ENCODE assay signal across 9 cellular contexts in genomic region chr4:164536829-164537228, GRCh38.
DNase-seq lines count a peak whose midpoint lies in the region; ATAC-seq and TF ChIP-seq lines count a peak whose summit lies in the region.
"Had no signal": no experiment of that assay in that cellular context is flagged by ENCODE, and none has a peak within 500 bp of the region (broad histone marks: within the 10 kb centered on the region; RNA-seq: fewer than 3 reads in every experiment).

No MANE protein-coding gene starts in this region.

- ATAC-seq in upper lobe of right lung = peak; percentile 69
- ATAC-seq: heart left ventricle, T-cell had no signal

- no peaks in the 10 kb centered on the region for H3K36me3 ChIP-seq in ascending aorta
- H3K36me3 ChIP-seq in upper lobe of right lung = no peaks in the 10 kb centered on the region
- H3K36me3 ChIP-seq: heart left ventricle had no signal

- no peak for TF ChIP-seq CTCF in ascending aorta (IDR thresholded peaks at IDR 0.05)
- TF ChIP-seq CTCF in upper lobe of right lung (IDR thresholded peaks at IDR 0.05) = no peak

- no peak overlapping the region for H3K27ac ChIP-seq in ascending aorta
- H3K27ac ChIP-seq in upper lobe of right lung = no peak overlapping the region
- H3K27ac ChIP-seq: heart left ventricle had no signal

- H3K27me3 ChIP-seq in ascending aorta (no peaks in the 10 kb centered on the region), upper lobe of right lung (no peaks in the 10 kb centered on the region)
- H3K27me3 ChIP-seq: heart left ventricle had no signal

- no peak overlapping the region for H3K4me3 ChIP-seq in ascending aorta
- H3K4me3 ChIP-seq in upper lobe of right lung = no peak overlapping the region
- H3K4me3 ChIP-seq: heart left ventricle had no signal

- H3K9me3 ChIP-seq in ascending aorta = peaks cover 0 to 6% of the 10 kb centered on the region in 2 donors
- H3K9me3 ChIP-seq in upper lobe of right lung = no peaks in the 10 kb centered on the region

- DNase-seq in HS-27A (ENCODE audit: low read depth) (peak; percentile 3), ascending aorta (ENCODE audit: low spot score in 2 of 2) (peak; percentile 19 to 74), left kidney (ENCODE audit: low read depth, low spot score) (peak; percentile 2), upper lobe of right lung (no peak), dermis blood vessel endothelial cell (no peak), NCI-H446 (lab: John Stamatoyannopoulos, UW) (no peak)
- DNase-seq in stimulated activated CD4-positive, alpha-beta T cell treated with anti-CD3 and anti-CD28 coated beads, Interleukin-1b, Interleukin-23, amount 100 ng/mL, for 48 hours = no peak
- DNase-seq: heart left ventricle, T-cell had no signal

- H3K4me1 ChIP-seq in ascending aorta (peaks cover 0 to 4% of the 10 kb centered on the region in 2 donors), upper lobe of right lung (no peaks in the 10 kb centered on the region)
- H3K4me1 ChIP-seq: heart left ventricle had no signal

- intact Hi-C loops in ascending aorta (cut with DNase I) = no loop called here
- intact Hi-C loops in upper lobe of right lung (cut with DNase I) = no loop called here

Comparison
In these comparisons a context has a peak if more than half of its experiments do, and no peak if none do; other contexts are left out.
1. DNase-seq: peak in HS-27A (single experiment), ascending aorta (2 of 2) and left kidney (single experiment); none in upper lobe of right lung (single experiment), dermis blood vessel endothelial cell (single experiment), stimulated activated CD4-positive, alpha-beta T cell treated with anti-CD3 and anti-CD28 coated beads, Interleukin-1b, Interleukin-23, amount 100 ng/mL, for 48 hours (single experiment) and NCI-H446 (0 of 2).